In genomic region chr20:327946-328563, GRCh38 we compare ENCODE assay signal across 1 cellular context.
A peak's percentile ranks its signal among the peaks of the same experiment; 100 is the strongest.
TF ChIP-seq lines count a peak whose summit lies in the region.

No MANE protein-coding gene starts in this region.

TF ChIP-seq in HepG2, 621 proteins besides CTCF, POLR2A, EP300 and RAD21 (continues in another document):
- TF ChIP-seq TCF7L2 (IDR thresholded peaks at IDR 0.05; ENCODE audit: low read depth, low read length) (no peak), ZNF720 (CRISPR knock-in tag; IDR thresholded peaks at IDR 0.05) (peak; percentile 21; the same call in 1 of the 2 replicates), ZNF138 (CRISPR knock-in tag; IDR thresholded peaks at IDR 0.05; ENCODE audit: low read depth) (0 out of 2 replicates have a peak, but pooled peaks have one; percentile 13), TAF15 (IDR thresholded peaks at IDR 0.05; ENCODE audit: low read depth, low read length, poor library complexity, severe bottlenecking) (no peak), ZNF496 (CRISPR knock-in tag; IDR thresholded peaks at IDR 0.05; ENCODE audit: insufficient replicate concordance) (no peak), BRCA1 (CRISPR knock-in tag; IDR thresholded peaks at IDR 0.05) (0 out of 2 replicates have a peak, but pooled peaks have one; percentile 2), ASH2L (IDR thresholded peaks at IDR 0.05; ENCODE audit: insufficient read length, low read depth, low read length) (no peak), ZNF121 (CRISPR knock-in tag; IDR thresholded peaks at IDR 0.05) (no peak), NFAT5 (CRISPR knock-in tag; IDR thresholded peaks at IDR 0.05) (0 out of 2 replicates have a peak, but pooled peaks have one; percentile 21), IRF2 (CRISPR knock-in tag; IDR thresholded peaks at IDR 0.05) (0 out of 2 replicates have a peak, but pooled peaks have one; percentile 8), SIX4 (CRISPR knock-in tag; IDR thresholded peaks at IDR 0.05) (no peak), LCORL (IDR thresholded peaks at IDR 0.05) (no peak), LCORL (CRISPR knock-in tag; IDR thresholded peaks at IDR 0.05) (no peak), AGO2 (optimal IDR thresholded peaks at IDR 0.05; ENCODE audit: low read depth, low read length) (peak; percentile 75), ZNF674 (CRISPR knock-in tag; IDR thresholded peaks at IDR 0.05; ENCODE audit: low read depth) (no peak), ZNF33A (CRISPR knock-in tag; IDR thresholded peaks at IDR 0.05; ENCODE audit: borderline replicate concordance) (no peak), NCOA1 (CRISPR knock-in tag; IDR thresholded peaks at IDR 0.05) (peak; percentile 4; the same call in 1 of the 2 replicates), MED8 (CRISPR knock-in tag; IDR thresholded peaks at IDR 0.05; ENCODE audit: insufficient replicate concordance) (peak; percentile 42), SMAD1 (CRISPR knock-in tag; IDR thresholded peaks at IDR 0.05; ENCODE audit: borderline replicate concordance, low read depth) (no peak), HDAC2 (CRISPR knock-in tag; IDR thresholded peaks at IDR 0.05) (no peak), SMC3 (IDR thresholded peaks at IDR 0.05; ENCODE audit: low read length) (no peak), JUND (CRISPR knock-in tag; IDR thresholded peaks at IDR 0.05) (no peak), ZMYM3 (CRISPR knock-in tag; IDR thresholded peaks at IDR 0.05) (peak; percentile 57; the same call in 1 of the 2 replicates), ZSCAN21 (CRISPR knock-in tag; IDR thresholded peaks at IDR 0.05; ENCODE audit: borderline replicate concordance) (0 out of 2 replicates have a peak, but pooled peaks have one; percentile 8), AKAP8 (CRISPR knock-in tag; IDR thresholded peaks at IDR 0.05) (no peak), KDM1A (CRISPR knock-in tag; IDR thresholded peaks at IDR 0.05) (no peak), ZNF562 (CRISPR knock-in tag; IDR thresholded peaks at IDR 0.05; ENCODE audit: borderline replicate concordance) (no peak), ZNF253 (CRISPR knock-in tag; IDR thresholded peaks at IDR 0.05; ENCODE audit: borderline replicate concordance) (no peak), NR1H2 (CRISPR knock-in tag; IDR thresholded peaks at IDR 0.05; ENCODE audit: borderline replicate concordance, low read depth) (no peak), HNF4A (CRISPR knock-in tag; IDR thresholded peaks at IDR 0.05) (no peak), HOXD1 (CRISPR knock-in tag; IDR thresholded peaks at IDR 0.05) (0 out of 2 replicates have a peak, but pooled peaks have one; percentile 4), MED13 (CRISPR knock-in tag; IDR thresholded peaks at IDR 0.05) (0 out of 2 replicates have a peak, but pooled peaks have one; percentile 9), ZNF703 (CRISPR knock-in tag; IDR thresholded peaks at IDR 0.05; ENCODE audit: borderline replicate concordance) (no peak), GATA4 (IDR thresholded peaks at IDR 0.05; ENCODE audit: borderline replicate concordance, low read depth) (no peak), ZFP90 (CRISPR knock-in tag; IDR thresholded peaks at IDR 0.05; ENCODE audit: borderline replicate concordance) (0 out of 2 replicates have a peak, but pooled peaks have one; percentile 14), FIP1L1 (IDR thresholded peaks at IDR 0.05; ENCODE audit: borderline replicate concordance, insufficient read depth, low read depth, low read length) (no peak), ZNF709 (CRISPR knock-in tag; IDR thresholded peaks at IDR 0.05) (no peak), ZNF30 (CRISPR knock-in tag; IDR thresholded peaks at IDR 0.05) (no peak), ZNF883 (CRISPR knock-in tag; IDR thresholded peaks at IDR 0.05; ENCODE audit: not compliant biosample characterization) (no peak), TFAP4 (IDR thresholded peaks at IDR 0.05; ENCODE audit: borderline replicate concordance, low read depth) (no peak), NR2F2 (IDR thresholded peaks at IDR 0.05; ENCODE audit: borderline replicate concordance, low read depth) (no peak), ZNF354B (CRISPR knock-in tag; IDR thresholded peaks at IDR 0.05) (no peak), RFXANK (CRISPR knock-in tag; IDR thresholded peaks at IDR 0.05) (no peak), ZNF576 (CRISPR knock-in tag; IDR thresholded peaks at IDR 0.05) (0 out of 2 replicates have a peak, but pooled peaks have one; percentile 51), KDM4B (CRISPR knock-in tag; IDR thresholded peaks at IDR 0.05) (no peak), PHF21A (CRISPR knock-in tag; IDR thresholded peaks at IDR 0.05) (no peak), RNF2 (conservative IDR thresholded peaks at IDR 0.05; ENCODE audit: low read depth) (no peak), SIN3A (IDR thresholded peaks at IDR 0.05; ENCODE audit: borderline replicate concordance, low read depth, low read length) (no peak), ZNF556 (CRISPR knock-in tag; IDR thresholded peaks at IDR 0.05; ENCODE audit: borderline replicate concordance) (no peak), ZNF879 (CRISPR knock-in tag; IDR thresholded peaks at IDR 0.05) (no peak), MEF2D (CRISPR knock-in tag; IDR thresholded peaks at IDR 0.05) (no peak), POLR2G (IDR thresholded peaks at IDR 0.05; ENCODE audit: low read depth, low read length) (0 out of 2 replicates have a peak, but pooled peaks have one; percentile 14), ZNF547 (CRISPR knock-in tag; IDR thresholded peaks at IDR 0.05) (no peak), ZNF614 (CRISPR knock-in tag; IDR thresholded peaks at IDR 0.05; ENCODE audit: borderline replicate concordance) (no peak), ADNP (CRISPR knock-in tag; IDR thresholded peaks at IDR 0.05) (0 out of 2 replicates have a peak, but pooled peaks have one; percentile 16), KLF9 (CRISPR knock-in tag; IDR thresholded peaks at IDR 0.05; ENCODE audit: low read depth) (no peak), FOXA1 (IDR thresholded peaks at IDR 0.05) (no peak), FOXA1 (CRISPR knock-in tag; IDR thresholded peaks at IDR 0.05) (no peak), NFKBIZ (CRISPR knock-in tag; IDR thresholded peaks at IDR 0.05) (no peak), XBP1 (CRISPR knock-in tag; IDR thresholded peaks at IDR 0.05) (peak; percentile 56; the same call in 1 of the 2 replicates), RELA (CRISPR knock-in tag; IDR thresholded peaks at IDR 0.05) (no peak)
- TF ChIP-seq, protein P1, sequence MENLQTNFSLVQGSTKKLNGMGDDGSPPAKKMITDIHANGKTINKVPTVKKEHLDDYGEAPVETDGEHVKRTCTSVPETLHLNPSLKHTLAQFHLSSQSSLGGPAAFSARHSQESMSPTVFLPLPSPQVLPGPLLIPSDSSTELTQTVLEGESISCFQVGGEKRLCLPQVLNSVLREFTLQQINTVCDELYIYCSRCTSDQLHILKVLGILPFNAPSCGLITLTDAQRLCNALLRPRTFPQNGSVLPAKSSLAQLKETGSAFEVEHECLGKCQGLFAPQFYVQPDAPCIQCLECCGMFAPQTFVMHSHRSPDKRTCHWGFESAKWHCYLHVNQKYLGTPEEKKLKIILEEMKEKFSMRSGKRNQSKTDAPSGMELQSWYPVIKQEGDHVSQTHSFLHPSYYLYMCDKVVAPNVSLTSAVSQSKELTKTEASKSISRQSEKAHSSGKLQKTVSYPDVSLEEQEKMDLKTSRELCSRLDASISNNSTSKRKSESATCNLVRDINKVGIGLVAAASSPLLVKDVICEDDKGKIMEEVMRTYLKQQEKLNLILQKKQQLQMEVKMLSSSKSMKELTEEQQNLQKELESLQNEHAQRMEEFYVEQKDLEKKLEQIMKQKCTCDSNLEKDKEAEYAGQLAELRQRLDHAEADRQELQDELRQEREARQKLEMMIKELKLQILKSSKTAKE (CRISPR knock-in tag; IDR thresholded peaks at IDR 0.05; ENCODE audit: borderline replicate concordance): no peak
- TF ChIP-seq, protein P2, sequence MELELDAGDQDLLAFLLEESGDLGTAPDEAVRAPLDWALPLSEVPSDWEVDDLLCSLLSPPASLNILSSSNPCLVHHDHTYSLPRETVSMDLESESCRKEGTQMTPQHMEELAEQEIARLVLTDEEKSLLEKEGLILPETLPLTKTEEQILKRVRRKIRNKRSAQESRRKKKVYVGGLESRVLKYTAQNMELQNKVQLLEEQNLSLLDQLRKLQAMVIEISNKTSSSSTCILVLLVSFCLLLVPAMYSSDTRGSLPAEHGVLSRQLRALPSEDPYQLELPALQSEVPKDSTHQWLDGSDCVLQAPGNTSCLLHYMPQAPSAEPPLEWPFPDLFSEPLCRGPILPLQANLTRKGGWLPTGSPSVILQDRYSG (CRISPR knock-in tag; IDR thresholded peaks at IDR 0.05): no peak
- TF ChIP-seq, protein P3, sequence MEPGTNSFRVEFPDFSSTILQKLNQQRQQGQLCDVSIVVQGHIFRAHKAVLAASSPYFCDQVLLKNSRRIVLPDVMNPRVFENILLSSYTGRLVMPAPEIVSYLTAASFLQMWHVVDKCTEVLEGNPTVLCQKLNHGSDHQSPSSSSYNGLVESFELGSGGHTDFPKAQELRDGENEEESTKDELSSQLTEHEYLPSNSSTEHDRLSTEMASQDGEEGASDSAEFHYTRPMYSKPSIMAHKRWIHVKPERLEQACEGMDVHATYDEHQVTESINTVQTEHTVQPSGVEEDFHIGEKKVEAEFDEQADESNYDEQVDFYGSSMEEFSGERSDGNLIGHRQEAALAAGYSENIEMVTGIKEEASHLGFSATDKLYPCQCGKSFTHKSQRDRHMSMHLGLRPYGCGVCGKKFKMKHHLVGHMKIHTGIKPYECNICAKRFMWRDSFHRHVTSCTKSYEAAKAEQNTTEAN (CRISPR knock-in tag; conservative IDR thresholded peaks at IDR 0.05): no peak
- TF ChIP-seq, protein P4, sequence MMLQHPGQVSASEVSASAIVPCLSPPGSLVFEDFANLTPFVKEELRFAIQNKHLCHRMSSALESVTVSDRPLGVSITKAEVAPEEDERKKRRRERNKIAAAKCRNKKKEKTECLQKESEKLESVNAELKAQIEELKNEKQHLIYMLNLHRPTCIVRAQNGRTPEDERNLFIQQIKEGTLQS (CRISPR knock-in tag; IDR thresholded peaks at IDR 0.05): no peak
- TF ChIP-seq, protein P5, sequence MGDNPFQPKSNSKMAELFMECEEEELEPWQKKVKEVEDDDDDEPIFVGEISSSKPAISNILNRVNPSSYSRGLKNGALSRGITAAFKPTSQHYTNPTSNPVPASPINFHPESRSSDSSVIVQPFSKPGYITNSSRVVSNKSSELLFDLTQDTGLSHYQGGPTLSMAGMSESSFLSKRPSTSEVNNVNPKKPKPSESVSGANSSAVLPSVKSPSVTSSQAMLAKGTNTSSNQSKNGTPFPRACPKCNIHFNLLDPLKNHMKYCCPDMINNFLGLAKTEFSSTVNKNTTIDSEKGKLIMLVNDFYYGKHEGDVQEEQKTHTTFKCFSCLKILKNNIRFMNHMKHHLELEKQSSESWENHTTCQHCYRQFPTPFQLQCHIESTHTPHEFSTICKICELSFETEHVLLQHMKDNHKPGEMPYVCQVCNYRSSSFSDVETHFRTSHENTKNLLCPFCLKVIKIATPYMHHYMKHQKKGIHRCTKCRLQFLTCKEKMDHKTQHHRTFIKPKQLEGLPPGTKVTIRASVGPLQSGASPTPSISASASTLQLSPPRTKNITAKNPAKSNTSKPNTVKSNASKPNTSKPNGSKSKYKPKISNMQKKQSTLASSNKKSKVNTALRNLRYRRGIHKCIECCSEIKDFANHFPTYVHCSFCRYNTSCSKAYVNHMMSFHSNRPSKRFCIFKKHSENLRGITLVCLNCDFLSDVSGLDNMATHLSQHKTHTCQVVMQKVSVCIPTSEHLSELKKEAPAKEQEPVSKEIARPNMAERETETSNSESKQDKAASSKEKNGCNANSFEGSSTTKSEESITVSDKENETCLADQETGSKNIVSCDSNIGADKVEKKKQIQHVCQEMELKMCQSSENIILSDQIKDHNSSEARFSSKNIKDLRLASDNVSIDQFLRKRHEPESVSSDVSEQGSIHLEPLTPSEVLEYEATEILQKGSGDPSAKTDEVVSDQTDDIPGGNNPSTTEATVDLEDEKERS (CRISPR knock-in tag; IDR thresholded peaks at IDR 0.05): no peak
